Comparison of ENCODE assay signal across 22 cellular contexts in the genomic region with DNA sequence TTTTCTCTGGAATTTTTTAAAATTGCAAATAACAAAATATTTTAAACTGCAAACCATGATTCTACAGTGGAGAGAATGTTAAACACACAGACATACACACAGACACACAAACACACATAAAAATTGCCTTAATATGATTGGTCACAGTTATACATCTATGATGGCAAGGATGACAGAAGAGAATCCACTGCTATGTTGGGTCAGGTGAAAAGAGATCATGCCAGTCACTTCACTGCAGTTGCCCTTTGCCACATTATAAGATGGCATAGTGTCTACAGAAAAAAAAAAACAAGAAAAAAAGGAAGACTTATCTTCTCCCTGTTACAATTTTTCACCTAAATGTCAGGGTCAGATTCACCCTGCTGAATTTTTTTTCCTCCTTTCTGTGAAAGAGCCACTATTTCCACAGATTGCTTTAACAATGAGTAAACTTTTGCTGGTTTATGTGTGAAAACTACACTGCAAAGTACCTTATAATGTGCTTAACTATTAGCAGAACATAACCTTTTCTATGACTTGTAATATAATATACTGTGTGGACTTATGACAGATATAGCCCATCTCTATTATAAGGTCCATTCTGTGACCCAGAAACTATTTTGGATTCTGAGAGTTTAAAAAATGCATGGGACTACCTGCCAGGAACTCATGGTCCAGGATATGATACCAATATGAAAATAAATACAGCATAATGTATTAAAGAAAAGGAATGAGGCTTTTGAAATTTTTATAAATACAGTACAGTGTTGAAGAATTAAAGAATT.
"Had no signal": no experiment of that assay in that cellular context is flagged by ENCODE, and none has a peak within 500 bp of the region (broad histone marks: within the 10 kb centered on the region; RNA-seq: fewer than 3 reads in every experiment).

No MANE protein-coding gene starts in this region.

- H3K27ac ChIP-seq: colonic mucosa, coronary artery, dorsolateral prefrontal cortex, epithelial cell of prostate, esophagus muscularis mucosa, esophagus squamous epithelium, foreskin keratinocyte, gastrocnemius medialis, heart left ventricle had no signal

- H3K9me3 ChIP-seq: colonic mucosa, esophagus muscularis mucosa, gastrocnemius medialis had no signal

- ATAC-seq: effector memory CD8-positive, alpha-beta T cell; esophagus mucosa; foreskin keratinocyte; heart left ventricle had no signal

- H3K27me3 ChIP-seq: colonic mucosa, esophagus muscularis mucosa, esophagus squamous epithelium, foreskin keratinocyte, gastrocnemius medialis, heart left ventricle had no signal

- H3K4me1 ChIP-seq: colonic mucosa, esophagus squamous epithelium, foreskin keratinocyte had no signal

- DNase-seq: colonic mucosa; cortex of kidney; dermis blood vessel endothelial cell; dorsolateral prefrontal cortex; effector CD4-positive, alpha-beta T cell; effector CD8-positive, alpha-beta T cell; effector memory CD4-positive, alpha-beta T cell; effector memory CD8-positive, alpha-beta T cell; endodermal cell; erythroblast; esophagus squamous epithelium; foreskin fibroblast; foreskin keratinocyte; foreskin melanocyte; gastrocnemius medialis; glutamatergic neuron; head of caudate nucleus; heart left ventricle had no signal

- H3K36me3 ChIP-seq: colonic mucosa, esophagus muscularis mucosa, esophagus squamous epithelium, gastrocnemius medialis had no signal

- H3K4me3 ChIP-seq: colonic mucosa, coronary artery, dorsolateral prefrontal cortex, esophagus muscularis mucosa, esophagus squamous epithelium, gastrocnemius medialis, heart left ventricle had no signal
